ENCODE assay signal across 26 cellular contexts in the genomic region with DNA sequence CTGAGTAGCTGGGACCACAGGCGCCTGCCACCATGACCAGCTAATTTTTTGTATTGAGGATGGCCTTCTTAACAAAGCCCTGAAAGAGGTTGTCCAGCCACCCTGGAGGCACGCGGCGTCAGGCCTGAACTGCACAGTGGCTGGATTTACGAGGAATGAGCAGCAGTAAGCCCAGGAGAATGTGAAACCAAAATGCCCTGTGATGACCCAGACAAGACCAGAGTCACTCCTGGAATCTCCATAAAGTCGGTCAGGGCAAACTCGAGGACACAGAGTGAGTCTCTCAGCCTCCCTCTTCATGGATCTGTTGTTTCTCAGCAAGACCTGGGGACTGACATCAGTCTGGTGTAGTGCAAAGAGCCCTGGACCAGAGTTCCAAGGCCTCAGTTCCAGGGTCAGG. TPM values are rescaled to one million over a fixed set of nuclear protein-coding genes. Genes with fewer than 3 reads are reported as not detected.
"Had no signal": no experiment of that assay in that cellular context is flagged by ENCODE, and none has a peak within 500 bp of the region (broad histone marks: within the 10 kb centered on the region; RNA-seq: fewer than 3 reads in every experiment).

No MANE protein-coding gene starts in this region.

- DNase-seq: activated CD4-positive, alpha-beta T cell treated with anti-CD3 and anti-CD28 coated beads, Interleukin-2, amount 50 U/mL, for 1 hour; activated CD4-positive, CD25-positive, alpha-beta regulatory T cell treated with anti-CD3 and anti-CD28 coated beads, Interleukin-2, amount 50 U/mL, for 72 hours; activated gamma-delta T cell treated with Interleukin-2 at 50 U/mL for 16 hours; activated T-cell treated with anti-CD3 and anti-CD28 coated beads, Interleukin-2, amount 50 U/mL, for 1 hour; aorta; central memory CD4-positive, alpha-beta T cell; colonic mucosa; dorsolateral prefrontal cortex; effector memory CD8-positive, alpha-beta T cell; gastrocnemius medialis; hippocampal formation; left ventricle myocardium inferior; pancreas; psoas muscle; stimulated activated CD4-positive, alpha-beta T cell treated with anti-CD3 and anti-CD28 coated beads, Interleukin-1b, Interleukin-23, amount 100 ng/mL, for 48 hours; substantia nigra; thyroid gland; WERI-Rb-1 had no signal

- ATAC-seq: effector memory CD8-positive, alpha-beta T cell; gastrocnemius medialis; natural killer cell treated with Interleukin-12 subunit alpha and Interleukin-12 subunit beta and Interleukin-15 and Interleukin-18, amount 100 ng/mL, for 72 hours; pancreas; psoas muscle had no signal

- FAIRE-seq: endothelial cell of umbilical vein, pancreas, TTC549 had no signal

RNA-seq across cellular contexts. Expression of a gene that starts 53.2 kb away (rescaled TPM):
- total RNA-seq: aorta; colonic mucosa; endothelial cell of umbilical vein; gastrocnemius medialis; lung microvascular endothelial cell; mesothelial cell of epicardium; natural killer cell treated with Interleukin-12 subunit alpha and Interleukin-12 subunit beta and Interleukin-15 and Interleukin-18, amount 100 ng/mL, for 72 hours; pancreas; psoas muscle; right atrium auricular region; skeletal muscle tissue; thyroid gland; urinary bladder had no signal
- polyA plus RNA-seq: aorta, endothelial cell of umbilical vein, psoas muscle had no signal
